ENCODE assay signal across 8 cellular contexts in the genomic region with DNA sequence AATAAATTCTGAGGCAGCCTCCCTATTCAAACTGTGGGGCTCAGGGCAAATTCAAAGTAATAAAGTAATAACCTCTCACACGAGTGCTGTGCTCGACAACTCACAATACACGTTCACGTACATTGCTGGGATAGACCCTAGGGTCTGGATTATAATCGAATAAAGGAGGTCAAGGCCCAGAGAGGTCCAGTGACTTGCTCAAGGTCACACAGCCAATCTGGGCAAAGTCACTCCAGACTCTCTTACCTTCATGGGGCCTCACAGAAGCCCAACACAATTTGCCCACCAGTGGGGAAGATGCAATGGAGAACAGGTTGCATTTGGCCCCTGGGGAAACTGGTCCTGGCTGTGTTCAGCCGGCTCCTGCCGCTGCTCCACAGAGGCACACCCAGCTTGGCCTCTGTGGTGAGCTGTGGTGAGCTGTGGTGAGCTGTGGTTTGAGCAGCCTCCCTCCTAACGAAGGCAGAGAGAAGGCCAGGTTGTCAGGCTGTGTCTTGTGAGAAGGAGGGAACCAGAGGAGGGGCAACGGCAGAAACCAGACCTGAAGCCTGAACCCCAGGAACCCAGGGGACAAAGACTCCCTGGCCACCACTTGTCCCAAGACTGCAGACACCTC. TPM values are rescaled to one million over a fixed set of nuclear protein-coding genes. Genes with fewer than 3 reads are reported as not detected.
DNase-seq lines count a peak whose midpoint lies in the region; ATAC-seq and TF ChIP-seq lines count a peak whose summit lies in the region.

No MANE protein-coding gene starts in this region.

- no peak for TF ChIP-seq POLR2A in prostate gland (IDR thresholded peaks at IDR 0.05)
- TF ChIP-seq POLR2A in gastrocnemius medialis (IDR thresholded peaks at IDR 0.05): no peak

- H3K4me2 ChIP-seq in OCI-LY7 (ENCODE audit: low read length): peak overlapping the region; percentile 72

- H3K27me3 ChIP-seq in prostate gland (replicated peaks; ENCODE audit: insufficient read depth): no peaks in the 10 kb centered on the region
- no peaks in the 10 kb centered on the region for H3K27me3 ChIP-seq in gastrocnemius medialis

- WGBS in prostate gland: 85% methylated on average over 9 of the region's 9 CpGs

- no peaks in the 10 kb centered on the region for H3K9me2 ChIP-seq in OCI-LY7 (ENCODE audit: insufficient read depth, low read length)

- H3K79me2 ChIP-seq in OCI-LY7 (ENCODE audit: insufficient read depth, low read depth, low read length): no peaks in the 10 kb centered on the region

- H2AFZ ChIP-seq in OCI-LY7 (ENCODE audit: low read length): peak overlapping the region; percentile 70; the same call in 1 of the 2 replicates

- H3K36me3 ChIP-seq in OCI-LY7 (ENCODE audit: insufficient read depth, low read length): no peaks in the 10 kb centered on the region
- H3K36me3 ChIP-seq in prostate gland: no peaks in the 10 kb centered on the region
- no peaks in the 10 kb centered on the region for H3K36me3 ChIP-seq in gastrocnemius medialis

- POLR2A ChIA-PET in OCI-LY7 (lab: Charles Lee): interaction anchor here (1.0 to 8.2 kb wide), 5 partner anchors 9 to 155 kb away, joined by 3 to 162 read pairs (median 45); partner anchors contain the start of gene NUAK2

- no peaks in the 10 kb centered on the region for H3K36me3 Mint-ChIP-seq in activated naive CD4-positive, alpha-beta T cell treated with anti-CD3 and anti-CD28 coated beads, Interleukin-2, amount 50 U/mL, for 24 hours

- peak overlapping the region; percentile 94 for H3K27ac ChIP-seq in OCI-LY7 (ENCODE audit: low read depth, low read length, poor library complexity, severe bottlenecking)
- H3K27ac ChIP-seq in prostate gland: peak overlapping the region; percentile 14 to 47
- H3K27ac ChIP-seq in gastrocnemius medialis: no peak overlapping the region

- peak overlapping the region; percentile 79 for H3K4me3 Mint-ChIP-seq in activated naive CD4-positive, alpha-beta T cell treated with anti-CD3 and anti-CD28 coated beads, Interleukin-2, amount 50 U/mL, for 24 hours

- no peaks in the 10 kb centered on the region for H3K27me3 Mint-ChIP-seq in activated naive CD4-positive, alpha-beta T cell treated with anti-CD3 and anti-CD28 coated beads, Interleukin-2, amount 50 U/mL, for 24 hours

- H3K9me3 Mint-ChIP-seq in activated naive CD4-positive, alpha-beta T cell treated with anti-CD3 and anti-CD28 coated beads, Interleukin-2, amount 50 U/mL, for 24 hours: no peaks in the 10 kb centered on the region

- H3K4me1 Mint-ChIP-seq in activated naive CD4-positive, alpha-beta T cell treated with anti-CD3 and anti-CD28 coated beads, Interleukin-2, amount 50 U/mL, for 24 hours: peaks cover 82% of the 10 kb centered on the region

- CTCF ChIA-PET in OCI-LY7 (lab: Charles Lee; ENCODE audit: unreplicated experiment): interaction anchor here (1.5 to 2.7 kb wide), 5 partner anchors 10 to 38 kb away, joined by 4 to 21 read pairs (median 6); no protein-coding TSS in a partner anchor

- H3K9me3 ChIP-seq in OCI-LY7 (ENCODE audit: low read length) (no peaks in the 10 kb centered on the region), prostate gland (no peaks in the 10 kb centered on the region), gastrocnemius medialis (no peaks in the 10 kb centered on the region)

- in situ Hi-C loops in gastrocnemius medialis (cut with MboI; ENCODE audit: low sequenced_read_pairs in 4 of 4): no loop called here

- no peaks in the 10 kb centered on the region for H4K20me1 ChIP-seq in OCI-LY7 (ENCODE audit: insufficient read depth, low read length)

- H3K4me3 ChIP-seq in OCI-LY7 (ENCODE audit: low read depth, low read length, poor library complexity, severe bottlenecking): peak overlapping the region; percentile 44
- no peak overlapping the region for H3K4me3 ChIP-seq in prostate gland
- no peak overlapping the region for H3K4me3 ChIP-seq in gastrocnemius medialis

- H3K27ac Mint-ChIP-seq in activated naive CD4-positive, alpha-beta T cell treated with anti-CD3 and anti-CD28 coated beads, Interleukin-2, amount 50 U/mL, for 24 hours: peak overlapping the region; percentile 87

- no TSS peak for BruUV-seq in OCI-LY7 (replicated peaks; lab: Mats Ljungman, UMichigan)

- intact Hi-C loops in OCI-LY7 (cut with micrococcal nuclease; ENCODE audit: unreplicated experiment): loop anchor here (5.0 to 10.0 kb wide), 2 partner anchors 771 to 772 kb away; partner anchors contain the start of gene MDM4
- intact Hi-C loops in prostate gland (cut with DNase I): no loop called here
- intact Hi-C loops in gastrocnemius medialis (cut with DNase I; ENCODE audit: low total_unique reads): no loop called here

- TF ChIP-seq CTCF in OCI-LY7 (conservative IDR thresholded peaks at IDR 0.05; ENCODE audit: low read length) (no peak), prostate gland (IDR thresholded peaks at IDR 0.05) (no peak), gastrocnemius medialis (IDR thresholded peaks at IDR 0.05 in 4 of 5, conservative IDR thresholded peaks at IDR 0.05 in 1 of 5) (no peak)

- ATAC-seq in activated CD4-positive, CD25-positive, alpha-beta regulatory T cell treated with anti-CD3 and anti-CD28 coated beads, Interleukin-2, amount 50 U/mL, for 24 hours: no peak
- ATAC-seq in gastrocnemius medialis: no peak

- H3K4me1 ChIP-seq in OCI-LY7 (ENCODE audit: insufficient read depth, low read length, poor library complexity, severe bottlenecking) (peaks cover 92% of the 10 kb centered on the region), prostate gland (replicated peaks) (no peaks in the 10 kb centered on the region), gastrocnemius medialis (peaks cover 6 to 15% of the 10 kb centered on the region in 2 donors)

- peak in 3 of 4 experiments; percentile 14 to 25 (median 23) for DNase-seq in activated CD4-positive, CD25-positive, alpha-beta regulatory T cell (lab: John Stamatoyannopoulos, UW)
- DNase-seq in OCI-LY7 (ENCODE audit: low spot score): peak; percentile 53
- DNase-seq in prostate gland (ENCODE audit: low spot score): no peak
- DNase-seq in iPS-NIHi11 (ENCODE audit: low spot score): no peak
- DNase-seq in gastrocnemius medialis: no peak
- DNase-seq in NCI-H2081 treated with DMSO at 0.1 percent for 48 hours (lab: John Stamatoyannopoulos, UW): no peak

RNA-seq across cellular contexts. Expression of gene NUAK2, which starts 35.1 kb away (rescaled TPM):
- 6.5 and 9.1 TPM in 2 replicates for total RNA-seq in OCI-LY7 (2014; rRNA removed; shearing (Covaris generic))
- total RNA-seq in OCI-LY7 (2022): 5.3 and 7.9 TPM in 2 replicates
- total RNA-seq in prostate gland: 10 to 100 TPM in 1 of 2 donors, 1 to 10 TPM in 1; 3.7 to 20.0 TPM
- 1 to 10 TPM in 1 of 4 donors, under 1 TPM in 3; 0.42 to 1.9 (median 0.58) TPM for total RNA-seq in gastrocnemius medialis

RNA-seq across cellular contexts. Expression of gene TMCC2, which starts 58.7 kb away (rescaled TPM):
- total RNA-seq in OCI-LY7 (2014; rRNA removed; shearing (Covaris generic)): 7.0 and 7.8 TPM in 2 replicates
- total RNA-seq in OCI-LY7 (2022) (5.2 and 6.2 TPM in 2 replicates), prostate gland (10 to 100 TPM in 1 of 2 donors, 1 to 10 TPM in 1; 1.5 to 10.6 TPM), gastrocnemius medialis (1 to 10 TPM; 1.1 to 7.6 (median 5.6) TPM)

Comparison
In these comparisons a context has a peak if more than half of its experiments do, and no peak if none do; other contexts are left out.
1. DNase-seq: peak in activated CD4-positive, CD25-positive, alpha-beta regulatory T cell (3 of 4) and OCI-LY7 (single experiment); none in prostate gland (single experiment), iPS-NIHi11 (single experiment), gastrocnemius medialis (0 of 2) and NCI-H2081 treated with DMSO at 0.1 percent for 48 hours (single experiment).
2. H3K27ac ChIP-seq: peak in OCI-LY7 (single experiment) and prostate gland (2 of 2); none in gastrocnemius medialis (0 of 4).